In the genomic region with DNA sequence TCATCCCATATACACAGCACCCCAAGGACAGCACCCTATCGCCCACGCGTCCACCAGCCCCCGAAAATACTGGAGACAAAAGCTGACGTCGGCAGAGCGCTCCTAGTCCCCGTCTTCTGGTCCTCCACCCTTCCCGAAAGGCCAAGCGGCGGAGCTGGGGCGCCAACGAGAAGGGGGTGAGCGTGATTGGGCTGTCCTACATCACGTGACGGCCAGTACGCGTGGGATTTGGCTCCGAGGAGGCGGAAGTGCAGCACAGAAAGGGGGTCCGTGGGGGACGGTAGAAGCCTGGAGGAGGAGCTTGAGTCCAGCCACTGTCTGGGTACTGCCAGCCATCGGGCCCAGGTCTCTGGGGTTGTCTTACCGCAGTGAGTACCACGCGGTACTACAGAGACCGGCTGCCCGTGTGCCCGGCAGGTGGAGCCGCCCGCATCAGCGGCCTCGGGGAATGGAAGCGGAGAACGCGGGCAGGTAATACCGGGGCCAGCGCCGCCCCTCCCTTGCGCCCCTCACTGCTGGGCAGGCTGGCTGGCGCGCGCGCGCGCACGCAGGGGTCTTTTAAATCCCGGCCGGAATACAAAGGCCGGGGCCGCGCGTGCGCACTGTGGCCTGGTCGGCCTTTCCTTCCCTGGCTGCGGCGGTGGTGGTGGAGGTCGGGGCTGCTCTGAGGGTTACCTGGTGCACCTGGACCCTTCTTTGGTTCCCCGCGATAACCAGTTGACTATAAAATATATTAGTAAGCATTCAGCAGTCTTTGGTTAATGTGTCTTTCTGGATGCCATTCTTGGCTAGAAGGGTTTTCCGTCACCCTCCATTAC, we compare ENCODE assay signal across 7 cellular contexts. TPM values are rescaled to one million over a fixed set of nuclear protein-coding genes. Genes with fewer than 3 reads are reported as not detected.
DNase-seq lines count a peak whose midpoint lies in the region; ATAC-seq, FAIRE-seq and TF ChIP-seq lines count a peak whose summit lies in the region.

A gene (plus strand): TSS at position 283 of the 818 bp plus-strand sequence. CDS start 166 bp downstream, at position 449.

- peak within 1 kb of the TSS; percentile 60 for H3K4me3 ChIP-seq in hepatocyte

- peak within 1 kb of the TSS; percentile 97 for H3K27ac ChIP-seq in hepatocyte

- H3K4me1 ChIP-seq in hepatocyte (ENCODE audit: insufficient read depth) = peaks cover 28% of the 10 kb centered on the region

- peaks cover 19% of the 10 kb centered on the region for H4K20me1 ChIP-seq in hepatocyte (ENCODE audit: insufficient read depth, poor library complexity, severe bottlenecking)

- 1% methylated on average over 57 of the region's 61 CpGs for WGBS in hepatocyte (ENCODE audit: low lambda C conversion rate, missing lambda C conversion rate)

- TF ChIP-seq CTCF in hepatocyte (IDR thresholded peaks at IDR 0.05; ENCODE audit: poor library complexity) = peak; percentile 28

- peaks cover 70% of the 10 kb centered on the region for H3K79me2 ChIP-seq in hepatocyte

- H2AFZ ChIP-seq in hepatocyte = peak within 1 kb of the TSS; percentile 72

- peak; percentile 95 for FAIRE-seq in GM18507 (lab: Jason Lieb, UNC)

- no peaks in the 10 kb centered on the region for H3K9me3 ChIP-seq in hepatocyte (ENCODE audit: low read depth)

- H3K27me3 ChIP-seq in hepatocyte = no peaks in the 10 kb centered on the region

- ATAC-seq in HG02981 (IDR thresholded peaks at IDR 0.05; ENCODE audit: unreplicated experiment) = peak; percentile 93

- H3K36me3 ChIP-seq in hepatocyte (replicated peaks; ENCODE audit: insufficient read depth, low read depth) = no peaks in the 10 kb centered on the region

- DNase-seq in GM18507 (ENCODE audit: extremely low spot score, insufficient read length, low read depth) (peak; percentile 85), NCI-H2029 treated with DMSO at 0.1 percent for 48 hours (lab: John Stamatoyannopoulos, UW) (peak; percentile 97), T-helper 9 cell (peak; percentile 92), astrocyte of the hippocampus (ENCODE audit: low read depth, low spot score) (peak; percentile 99), hepatocyte (ENCODE audit: low spot score) (peak; percentile 99), retina (peak; percentile 99)

- no peaks in the 10 kb centered on the region for H3K9me2 ChIP-seq in hepatocyte (replicated peaks; ENCODE audit: insufficient read depth)

- H3K4me2 ChIP-seq in hepatocyte = peak within 1 kb of the TSS; percentile 85

RNA-seq across cellular contexts. Expression of the gene that starts here (rescaled TPM):
- 47.9 and 50.1 TPM in 2 replicates for total RNA-seq in hepatocyte
- polyA plus RNA-seq in hepatocyte = 27.9 and 36.4 TPM in 2 replicates

Comparison
In these comparisons a context has a peak if more than half of its experiments do, and no peak if none do; other contexts are left out.
1. Peak in every context shown above with its lines: DNase-seq, ATAC-seq, H3K4me3 ChIP-seq and H3K27ac ChIP-seq.